ENCODE assay signal across 1 cellular context in the genomic region with DNA sequence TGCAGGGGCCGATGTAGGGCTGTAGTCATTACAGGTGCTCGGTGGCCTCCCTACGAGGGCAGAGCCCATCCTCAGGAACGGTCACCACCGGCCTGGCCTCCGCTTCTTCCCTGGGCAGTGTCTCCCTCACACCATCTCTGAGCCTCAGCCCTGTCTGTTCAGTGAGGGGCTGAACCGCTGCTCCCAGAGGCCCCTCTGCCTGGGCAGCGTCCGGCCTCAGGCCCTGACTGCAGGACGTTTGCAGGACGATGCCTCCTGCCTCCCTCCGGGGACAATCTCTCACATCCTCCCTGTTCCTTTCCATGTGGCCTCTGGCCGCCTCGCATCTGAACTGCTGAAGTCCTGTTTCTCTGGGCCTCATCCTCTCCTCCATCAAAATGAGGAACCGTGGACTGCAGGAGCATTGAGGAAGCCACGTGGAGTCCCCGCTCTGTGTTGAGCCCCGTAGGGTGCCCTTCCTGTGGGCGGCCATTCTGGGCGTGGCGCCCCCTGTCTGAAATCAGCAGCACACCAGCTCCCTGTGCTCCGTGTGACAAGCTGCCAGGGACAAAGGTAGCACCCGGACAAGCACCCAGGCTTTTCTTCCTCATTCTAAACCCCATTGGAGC.
A peak's percentile ranks its signal among the peaks of the same experiment; 100 is the strongest.
TF ChIP-seq lines count a peak whose summit lies in the region.

No MANE protein-coding gene starts in this region.

TF ChIP-seq in K562, 482 proteins besides CTCF, POLR2A, EP300 and RAD21 (continued from another document):
- TF ChIP-seq YY1 (IDR thresholded peaks at IDR 0.05; ENCODE audit: borderline replicate concordance in 1 of 3, control insufficient read depth in 1 of 3, extremely low read depth in 1 of 3, insufficient read depth in 3 of 3, insufficient read length in 1 of 3, insufficient replicate concordance in 2 of 3, low read depth in 1 of 3, low read length in 2 of 3) (peak in 1 of 3 experiments; percentile 50), MAFK (IDR thresholded peaks at IDR 0.05; ENCODE audit: low read length) (no peak)
